8 cellular contexts compared by ENCODE assay signal in genomic region chr9:76395381-76395780, GRCh38. TPM values are rescaled to one million over a fixed set of nuclear protein-coding genes. Genes with fewer than 3 reads are reported as not detected.
DNase-seq lines count a peak whose midpoint lies in the region; ATAC-seq and TF ChIP-seq lines count a peak whose summit lies in the region.

No MANE protein-coding gene starts in this region.

- DNase-seq in GM23338 (ENCODE audit: low spot score), result no peak
- DNase-seq in PC-3, result no peak
- DNase-seq in fibroblast of pulmonary artery (ENCODE audit: low read depth), result no peak
- no peak for DNase-seq in skeletal muscle cell (ENCODE audit: low read depth)
- DNase-seq in COLO829 (ENCODE audit: low spot score), result no peak
- no peak for DNase-seq in mucosa of gallbladder (ENCODE audit: low spot score)
- no peak for DNase-seq in stimulated activated CD4-positive, alpha-beta T cell treated with anti-CD3 and anti-CD28 coated beads, Interleukin-4, amount 100 ng/mL, for 1 hour

- no peaks in the 10 kb centered on the region; the same call in 1 of the 2 replicates for H3K4me1 ChIP-seq in GM23338 (ENCODE audit: insufficient read depth)
- peaks cover 4% of the 10 kb centered on the region; the same call in 1 of the 2 replicates for H3K4me1 ChIP-seq in PC-3 (ENCODE audit: insufficient read depth, low read length)

- H3K4me1 Mint-ChIP-seq in GM23338, result peaks cover 2% of the 10 kb centered on the region; the same call in 1 of the 3 replicates

- no peaks in the 10 kb centered on the region for H3K9me2 ChIP-seq in GM23338 (ENCODE audit: insufficient read depth)
- no peaks in the 10 kb centered on the region for H3K9me2 ChIP-seq in PC-3 (replicated peaks; ENCODE audit: low read length)

- no peak overlapping the region for H2AFZ ChIP-seq in GM23338
- H2AFZ ChIP-seq in PC-3 (ENCODE audit: low read length), result 0 out of 2 replicates have a peak overlapping the region, but pooled peaks have one; percentile 98

- POLR2A ChIA-PET in PC-3 (lab: Charles Lee; ENCODE audit: unreplicated experiment), result no interaction called here

- H3K9ac ChIP-seq in PC-3 (ENCODE audit: low read length), result no peak overlapping the region; the same call in 1 of the 2 replicates

- peak overlapping the region; percentile 92 for H3K4me2 ChIP-seq in GM23338
- H3K4me2 ChIP-seq in PC-3 (ENCODE audit: low read length), result peak overlapping the region; percentile 95

- H3K4me3 Mint-ChIP-seq in GM23338, result peak overlapping the region; percentile 88

- H3K9me3 ChIP-seq in PC-3 (ENCODE audit: low read length), result no peaks in the 10 kb centered on the region

- H3K36me3 ChIP-seq in GM23338 (ENCODE audit: insufficient read depth) (no peaks in the 10 kb centered on the region), PC-3 (ENCODE audit: low read depth, low read length) (peaks cover 7% of the 10 kb centered on the region; the same call in 1 of the 2 replicates)

- H3K27me3 ChIP-seq in GM23338 (ENCODE audit: insufficient read depth) (no peaks in the 10 kb centered on the region), PC-3 (ENCODE audit: low read length) (no peaks in the 10 kb centered on the region)

- H3K36me3 Mint-ChIP-seq in GM23338 (ENCODE audit: low read depth), result peaks cover 15% of the 10 kb centered on the region; the same call in 2 of the 3 replicates

- intact Hi-C loops in PC-3 (cut with micrococcal nuclease), result no loop called here

- H3K27ac Mint-ChIP-seq in GM23338, result no peak overlapping the region

- H4K20me1 ChIP-seq in GM23338 (replicated peaks; ENCODE audit: insufficient read depth), result no peaks in the 10 kb centered on the region
- H4K20me1 ChIP-seq in PC-3 (ENCODE audit: low read length), result no peaks in the 10 kb centered on the region

- CTCF ChIA-PET in PC-3 (lab: Charles Lee), result no interaction called here

- H3K79me2 ChIP-seq in GM23338 (replicated peaks; ENCODE audit: insufficient read depth), result peaks cover 25% of the 10 kb centered on the region
- H3K79me2 ChIP-seq in PC-3 (ENCODE audit: low read length), result peaks cover 13% of the 10 kb centered on the region

- no peak overlapping the region for H3K27ac ChIP-seq in GM23338 (ENCODE audit: low read depth)
- H3K27ac ChIP-seq in PC-3 (ENCODE audit: low read length), result no peak overlapping the region

- no TSS peak for BruUV-seq in PC-3 (replicated peaks; lab: Mats Ljungman, UMichigan)

- H3K27me3 Mint-ChIP-seq in GM23338 (ENCODE audit: insufficient read depth, low read depth, poor library complexity), result peaks cover 3% of the 10 kb centered on the region

- TF ChIP-seq CTCF in GM23338 (conservative IDR thresholded peaks at IDR 0.05; ENCODE audit: low read depth in 2 of 2) (no peak), PC-3 (conservative IDR thresholded peaks at IDR 0.05; ENCODE audit: low read depth, low read length) (no peak), fibroblast of pulmonary artery (IDR thresholded peaks at IDR 0.05; ENCODE audit: low read length, missing control alignments) (no peak)

- peaks cover 2% of the 10 kb centered on the region; the same call in 1 of the 3 replicates for H3K9me3 Mint-ChIP-seq in GM23338

- ATAC-seq in GM23338, result no peak
- no peak for ATAC-seq in PC-3
- no peak for ATAC-seq in GM18520 (IDR thresholded peaks at IDR 0.05; ENCODE audit: unreplicated experiment)

- H3F3A ChIP-seq in GM23338 (replicated peaks; ENCODE audit: low read depth), result peaks cover 10% of the 10 kb centered on the region
- no peaks in the 10 kb centered on the region for H3F3A ChIP-seq in PC-3 (ENCODE audit: low read length, unreplicated experiment)

- H3K4me3 ChIP-seq in GM23338 (peak overlapping the region; percentile 75), PC-3 (ENCODE audit: low read length) (no peak overlapping the region; the same call in 1 of the 2 replicates), fibroblast of pulmonary artery (replicated peaks; ENCODE audit: low read depth, low read length) (peak overlapping the region; percentile 88), skeletal muscle cell (ENCODE audit: low read depth, low read length) (peak overlapping the region; percentile 89)

TF ChIP-seq in GM23338, 12 proteins besides CTCF, POLR2A, EP300 and RAD21 (continues in another document):
- TF ChIP-seq CREB1 (CRISPR knock-in tag; IDR thresholded peaks at IDR 0.05; ENCODE audit: low read depth) (no peak), ZNF462 (CRISPR knock-in tag; IDR thresholded peaks at IDR 0.05) (no peak)
- TF ChIP-seq, protein P1, sequence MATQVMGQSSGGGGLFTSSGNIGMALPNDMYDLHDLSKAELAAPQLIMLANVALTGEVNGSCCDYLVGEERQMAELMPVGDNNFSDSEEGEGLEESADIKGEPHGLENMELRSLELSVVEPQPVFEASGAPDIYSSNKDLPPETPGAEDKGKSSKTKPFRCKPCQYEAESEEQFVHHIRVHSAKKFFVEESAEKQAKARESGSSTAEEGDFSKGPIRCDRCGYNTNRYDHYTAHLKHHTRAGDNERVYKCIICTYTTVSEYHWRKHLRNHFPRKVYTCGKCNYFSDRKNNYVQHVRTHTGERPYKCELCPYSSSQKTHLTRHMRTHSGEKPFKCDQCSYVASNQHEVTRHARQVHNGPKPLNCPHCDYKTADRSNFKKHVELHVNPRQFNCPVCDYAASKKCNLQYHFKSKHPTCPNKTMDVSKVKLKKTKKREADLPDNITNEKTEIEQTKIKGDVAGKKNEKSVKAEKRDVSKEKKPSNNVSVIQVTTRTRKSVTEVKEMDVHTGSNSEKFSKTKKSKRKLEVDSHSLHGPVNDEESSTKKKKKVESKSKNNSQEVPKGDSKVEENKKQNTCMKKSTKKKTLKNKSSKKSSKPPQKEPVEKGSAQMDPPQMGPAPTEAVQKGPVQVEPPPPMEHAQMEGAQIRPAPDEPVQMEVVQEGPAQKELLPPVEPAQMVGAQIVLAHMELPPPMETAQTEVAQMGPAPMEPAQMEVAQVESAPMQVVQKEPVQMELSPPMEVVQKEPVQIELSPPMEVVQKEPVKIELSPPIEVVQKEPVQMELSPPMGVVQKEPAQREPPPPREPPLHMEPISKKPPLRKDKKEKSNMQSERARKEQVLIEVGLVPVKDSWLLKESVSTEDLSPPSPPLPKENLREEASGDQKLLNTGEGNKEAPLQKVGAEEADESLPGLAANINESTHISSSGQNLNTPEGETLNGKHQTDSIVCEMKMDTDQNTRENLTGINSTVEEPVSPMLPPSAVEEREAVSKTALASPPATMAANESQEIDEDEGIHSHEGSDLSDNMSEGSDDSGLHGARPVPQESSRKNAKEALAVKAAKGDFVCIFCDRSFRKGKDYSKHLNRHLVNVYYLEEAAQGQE (IDR thresholded peaks at IDR 0.05; ENCODE audit: unreplicated experiment), result no peak

RNA-seq across cellular contexts. Expression of gene RFK, which starts 1.2 kb away (rescaled TPM):
- 15.2 and 19.0 TPM in 2 replicates for total RNA-seq in GM23338 (2014; rRNA removed; shearing (Covaris generic))
- 15.4 and 17.3 TPM in 2 replicates for polyA plus RNA-seq in GM23338 (2016; fragmentation: Nextera tagmentation; extraction: Ambion mirVana)
- 8.1 and 9.7 TPM in 2 replicates for total RNA-seq in PC-3 (2014; rRNA removed)
- total RNA-seq in mucosa of gallbladder, result 30.6 TPM
